14 cellular contexts compared by ENCODE assay signal in genomic region chr2:9365498-9366019, GRCh38.
"Had no signal": no experiment of that assay in that cellular context is flagged by ENCODE, and none has a peak within 500 bp of the region (broad histone marks: within the 10 kb centered on the region; RNA-seq: fewer than 3 reads in every experiment).

No MANE protein-coding gene starts in this region.

- H3K4me1 Mint-ChIP-seq: activated CD4-positive, alpha-beta T cell treated with anti-CD3 and anti-CD28 coated beads, Interleukin-2, amount 10 ng/mL, durations not matched to agents 24 days and 14 days; naive thymus-derived CD8-positive, alpha-beta T cell had no signal

- H3K4me3 Mint-ChIP-seq: activated CD4-positive, alpha-beta T cell treated with anti-CD3 and anti-CD28 coated beads, Interleukin-2, amount 10 ng/mL, durations not matched to agents 24 days and 14 days; activated T-helper 1 cell treated with anti-CD3 and anti-CD28 coated beads, Interleukin-12 subunit alpha, Interleukin-12 subunit beta, Interleukin-2, Interleukin-4 antibody, amounts not matched to agents 30 ng/mL and 10 ng/mL and 1 ng/mL, durations not matched to agents 14 hours and 24 hours and 36 hours; naive thymus-derived CD8-positive, alpha-beta T cell; T-helper 1 cell treated with Interleukin-12 subunit alpha and Interleukin-12 subunit beta and Interleukin-4 antibody, amounts not matched to agents 30 μg/mL and 1 μg/mL, for 36 hours had no signal

- H3K27ac Mint-ChIP-seq: activated CD4-positive, alpha-beta T cell treated with anti-CD3 and anti-CD28 coated beads, Interleukin-2, amount 10 ng/mL, durations not matched to agents 24 days and 14 days; activated T-helper 1 cell treated with anti-CD3 and anti-CD28 coated beads, Interleukin-12 subunit alpha, Interleukin-12 subunit beta, Interleukin-2, Interleukin-4 antibody, amounts not matched to agents 30 ng/mL and 10 ng/mL and 1 ng/mL, durations not matched to agents 14 hours and 24 hours and 36 hours; T-helper 1 cell treated with Interleukin-12 subunit alpha and Interleukin-12 subunit beta and Interleukin-4 antibody, amounts not matched to agents 30 μg/mL and 1 μg/mL, for 36 hours had no signal

- H3K9me3 Mint-ChIP-seq: activated CD4-positive, alpha-beta T cell treated with anti-CD3 and anti-CD28 coated beads, Interleukin-2, amount 10 ng/mL, durations not matched to agents 24 days and 14 days; activated T-helper 1 cell treated with anti-CD3 and anti-CD28 coated beads, Interleukin-12 subunit alpha, Interleukin-12 subunit beta, Interleukin-2, Interleukin-4 antibody, amounts not matched to agents 30 ng/mL and 10 ng/mL and 1 ng/mL, durations not matched to agents 14 hours and 24 hours and 36 hours; naive thymus-derived CD8-positive, alpha-beta T cell; T-helper 1 cell treated with Interleukin-12 subunit alpha and Interleukin-12 subunit beta and Interleukin-4 antibody, amounts not matched to agents 30 μg/mL and 1 μg/mL, for 36 hours had no signal

- H3K9me3 ChIP-seq: esophagus muscularis mucosa, left lung, prostate gland had no signal

- H3K27me3 ChIP-seq: esophagus muscularis mucosa, left lung had no signal

- H3K4me1 ChIP-seq: left lung, prostate gland had no signal

- DNase-seq: activated CD4-positive, alpha-beta T cell treated with anti-CD3 and anti-CD28 coated beads, Interleukin-2, amount 10 ng/mL, durations not matched to agents 24 days and 14 days; activated naive CD4-positive, alpha-beta T cell; glutamatergic neuron; left lung; naive thymus-derived CD8-positive, alpha-beta T cell; nucleus accumbens; stimulated activated CD4-positive, alpha-beta T cell treated with anti-CD3 and anti-CD28 coated beads, Interleukin-12 subunit alpha, Interleukin-12 subunit beta, amount 100 ng/mL, for 4 hours; stimulated activated naive CD4-positive, alpha-beta T cell treated with Interleukin-2 at 50 U/mL for 16 hours had no signal

- H3K4me3 ChIP-seq: esophagus muscularis mucosa, left lung, prostate gland had no signal

- ATAC-seq: left lung; naive thymus-derived CD8-positive, alpha-beta T cell; sciatic nerve had no signal

- H3K36me3 Mint-ChIP-seq: naive thymus-derived CD8-positive, alpha-beta T cell had no signal

- H3K27ac ChIP-seq: esophagus muscularis mucosa, left lung, prostate gland had no signal

- FAIRE-seq: islet of Langerhans had no signal

- H3K36me3 ChIP-seq: prostate gland had no signal
